19 cellular contexts compared by ENCODE assay signal in genomic region chr11:87258171-87258833, GRCh38.
"Had no signal": no experiment of that assay in that cellular context is flagged by ENCODE, and none has a peak within 500 bp of the region (broad histone marks: within the 10 kb centered on the region; RNA-seq: fewer than 3 reads in every experiment).

No MANE protein-coding gene starts in this region.

- H3K36me3 Mint-ChIP-seq: type B pancreatic cell had no signal

- H3K27me3 ChIP-seq: dorsolateral prefrontal cortex, esophagus muscularis mucosa, hepatocyte, left lung, suprapubic skin had no signal

- H3K9me3 Mint-ChIP-seq: activated CD4-positive, alpha-beta T cell treated with anti-CD3 and anti-CD28 coated beads, Interleukin-2, amount 10 ng/mL, durations not matched to agents 24 days and 14 days; activated naive CD4-positive, alpha-beta T cell treated with anti-CD3 and anti-CD28 coated beads for 36 hours; activated T-helper 2 cell treated with anti-CD3 and anti-CD28 coated beads, Interferon-gamma antibody, Interleukin-2, Interleukin-4, amounts not matched to agents 10 μg/mL and 5 μg/mL and 100 μg/mL, durations not matched to agents 14 hours and 24 hours and 36 hours; naive thymus-derived CD8-positive, alpha-beta T cell; type B pancreatic cell had no signal

- FAIRE-seq: astrocyte, kidney had no signal

- H3K9me3 ChIP-seq: esophagus muscularis mucosa, left lung, suprapubic skin had no signal

- H3K27ac Mint-ChIP-seq: activated CD4-positive, alpha-beta T cell treated with anti-CD3 and anti-CD28 coated beads, Interleukin-2, amount 10 ng/mL, durations not matched to agents 24 days and 14 days; activated naive CD4-positive, alpha-beta T cell treated with anti-CD3 and anti-CD28 coated beads for 36 hours; activated T-helper 2 cell treated with anti-CD3 and anti-CD28 coated beads, Interferon-gamma antibody, Interleukin-2, Interleukin-4, amounts not matched to agents 10 μg/mL and 5 μg/mL and 100 μg/mL, durations not matched to agents 14 hours and 24 hours and 36 hours; type B pancreatic cell had no signal

- H3K27ac ChIP-seq: esophagus muscularis mucosa, hepatocyte, left lung, suprapubic skin had no signal

- ATAC-seq: left lung; naive thymus-derived CD8-positive, alpha-beta T cell had no signal

- H3K4me2 ChIP-seq: hepatocyte had no signal

- H2AFZ ChIP-seq: hepatocyte had no signal

- DNase-seq: activated CD4-positive, alpha-beta T cell treated with anti-CD3 and anti-CD28 coated beads, Interleukin-2, amount 10 ng/mL, durations not matched to agents 24 days and 14 days; activated CD4-positive, CD25-positive, alpha-beta regulatory T cell; activated CD8-positive, alpha-beta memory T cell treated with anti-CD3 and anti-CD28 coated beads for 24 hours; activated naive CD4-positive, alpha-beta T cell treated with anti-CD3 and anti-CD28 coated beads for 36 hours; dorsolateral prefrontal cortex; kidney; left lung; naive thymus-derived CD8-positive, alpha-beta T cell; occipital lobe; stimulated activated CD4-positive, alpha-beta T cell treated with anti-CD3 and anti-CD28 coated beads, Interleukin-15, amount 100 ng/mL, for 24 hours; stimulated activated CD4-positive, alpha-beta T cell treated with anti-CD3 and anti-CD28 coated beads, Interleukin-4, amount 100 ng/mL, for 1 hour; stimulated activated naive CD4-positive, alpha-beta T cell treated with Interleukin-2 at 50 U/mL for 16 hours; T-helper 2 cell had no signal

- H3K36me3 ChIP-seq: esophagus muscularis mucosa, left lung, suprapubic skin had no signal

- H3K4me3 ChIP-seq: dorsolateral prefrontal cortex, esophagus muscularis mucosa, hepatocyte, left lung, suprapubic skin had no signal

- H3K4me3 Mint-ChIP-seq: activated CD4-positive, alpha-beta T cell treated with anti-CD3 and anti-CD28 coated beads, Interleukin-2, amount 10 ng/mL, durations not matched to agents 24 days and 14 days; activated naive CD4-positive, alpha-beta T cell treated with anti-CD3 and anti-CD28 coated beads for 36 hours; naive thymus-derived CD8-positive, alpha-beta T cell; type B pancreatic cell had no signal

- H3K27me3 Mint-ChIP-seq: activated CD4-positive, alpha-beta T cell treated with anti-CD3 and anti-CD28 coated beads, Interleukin-2, amount 10 ng/mL, durations not matched to agents 24 days and 14 days; naive thymus-derived CD8-positive, alpha-beta T cell; type B pancreatic cell had no signal

- H3K79me2 ChIP-seq: hepatocyte had no signal

- H3K4me1 ChIP-seq: suprapubic skin had no signal
